In the genomic region with DNA sequence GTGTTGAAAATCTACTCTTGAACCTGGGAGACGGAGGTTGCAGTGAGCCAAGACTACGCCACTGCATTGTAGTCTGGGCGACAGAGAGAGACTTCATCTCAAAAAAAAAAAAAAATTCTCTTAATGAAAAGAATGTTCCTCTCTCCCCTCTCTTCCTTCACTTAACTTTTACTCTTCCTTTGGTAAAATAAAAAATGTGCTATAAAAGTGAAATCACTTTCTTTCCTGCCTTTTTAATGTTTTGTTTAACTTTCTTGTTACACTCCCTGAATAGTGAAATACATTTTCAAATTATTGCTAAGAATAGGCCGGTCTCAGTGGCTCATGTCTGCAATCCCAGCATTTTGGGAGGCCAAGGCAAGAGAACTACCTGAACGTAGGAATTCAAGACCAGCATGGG, we compare ENCODE assay signal across 35 cellular contexts.
"Had no signal": no experiment of that assay in that cellular context is flagged by ENCODE, and none has a peak within 500 bp of the region (broad histone marks: within the 10 kb centered on the region; RNA-seq: fewer than 3 reads in every experiment).

No MANE protein-coding gene starts in this region.

- DNase-seq: Karpas-422, Kasumi-1, MG63, MM.1S, MV-4-11, NCI-H1048, NCI-H1092, NCI-H1092 treated with DMSO at 0.1 percent for 48 hours, NCI-H1105, NCI-H1105 treated with DMSO at 0.1 percent for 48 hours, NCI-H1417, NCI-H1417 treated with DMSO at 0.1 percent for 48 hours, NCI-H1436, NCI-H1436 treated with DMSO at 0.1 percent for 48 hours, NCI-H146, NCI-H1694, NCI-H1694 treated with DMSO at 0.1 percent for 48 hours, NCI-H187, NCI-H187 treated with DMSO at 0.1 percent for 48 hours, NCI-H1930, NCI-H2029, NCI-H2029 treated with DMSO at 0.1 percent for 48 hours, NCI-H2081, NCI-H2081 treated with DMSO at 0.1 percent for 48 hours, NCI-H2107, NCI-H2171, NCI-H2171 treated with DMSO at 0.1 percent for 48 hours, NCI-H2227 treated with DMSO at 0.1 percent for 48 hours, NCI-H226, NCI-H345, NCI-H446, NCI-H446 treated with DMSO at 0.1 percent for 48 hours, NCI-H510A, NCI-H510A treated with DMSO at 0.1 percent for 48 hours, NCI-H524 had no signal

- H3K4me3 ChIP-seq: MG63 had no signal

- H3K36me3 ChIP-seq: MG63 had no signal

- H3K27me3 ChIP-seq: MG63 had no signal

- H3K9me3 ChIP-seq: MG63 had no signal
